23 cellular contexts compared by ENCODE assay signal in genomic region chr9:20390400-20390799, GRCh38.
"Had no signal": no experiment of that assay in that cellular context is flagged by ENCODE, and none has a peak within 500 bp of the region (broad histone marks: within the 10 kb centered on the region; RNA-seq: fewer than 3 reads in every experiment).

No MANE protein-coding gene starts in this region.

- H3K4me3 ChIP-seq: MG63, SJSA1, SK-N-MC had no signal

- H3K4me1 ChIP-seq: SJSA1 had no signal

- FAIRE-seq: RCC 7860 had no signal

- H3K9me3 ChIP-seq: MG63, SJSA1 had no signal

- H3K27ac ChIP-seq: HL-60, SJSA1, SK-N-MC had no signal

- DNase-seq: IMR-90, Karpas-422, KG1, MG63, NCI-H1092, NCI-H1105 treated with DMSO at 0.1 percent for 48 hours, NCI-H1436, NCI-H187, NCI-H2029, NCI-H2081 treated with DMSO at 0.1 percent for 48 hours, NCI-H2171, NCI-H226, NCI-H446, NCI-H510A, NCI-H524 treated with DMSO at 0.1 percent for 48 hours, NCI-H69, Right ventricle myocardium superior, RPMI8226, SIG-M5 had no signal
